In the genomic region with DNA sequence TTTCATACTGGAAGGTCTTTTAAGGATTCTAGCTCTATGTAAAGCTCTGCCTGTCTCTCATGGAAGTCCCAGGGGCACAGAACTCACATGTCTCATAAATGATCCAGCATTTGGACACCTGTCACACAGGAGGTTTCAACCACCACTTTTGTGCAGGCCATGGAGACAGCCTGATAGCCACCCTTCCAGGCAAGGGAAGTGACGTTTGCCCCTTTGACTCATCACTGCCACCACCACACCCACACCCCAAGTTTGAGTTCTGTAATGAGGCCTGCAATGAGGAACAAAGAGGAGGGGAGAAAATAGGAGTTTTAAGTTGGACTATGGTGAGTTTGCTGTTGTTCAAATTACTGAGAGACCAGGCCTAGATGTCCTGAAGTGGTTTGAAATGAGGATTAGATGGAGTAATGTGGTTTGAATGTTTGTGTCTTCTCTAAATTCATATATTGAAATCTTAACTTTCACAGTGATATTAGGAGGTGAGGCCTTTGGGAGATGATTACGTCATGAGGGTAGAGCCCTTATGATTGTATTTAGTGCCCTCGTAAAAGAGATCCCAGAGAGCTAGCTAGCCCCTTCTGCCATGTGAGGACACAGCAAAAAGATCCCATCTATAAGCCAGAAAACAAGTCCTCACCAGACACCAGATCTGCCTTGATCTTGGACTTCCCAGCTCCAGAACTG, we compare ENCODE assay signal across 13 cellular contexts.
A peak's percentile ranks its signal among the peaks of the same experiment; 100 is the strongest.
DNase-seq lines count a peak whose midpoint lies in the region; ATAC-seq and TF ChIP-seq lines count a peak whose summit lies in the region.
"Had no signal": no experiment of that assay in that cellular context is flagged by ENCODE, and none has a peak within 500 bp of the region (broad histone marks: within the 10 kb centered on the region; RNA-seq: fewer than 3 reads in every experiment).

No MANE protein-coding gene starts in this region.

- peak; percentile 49 for ATAC-seq in GM18858 (IDR thresholded peaks at IDR 0.05; ENCODE audit: unreplicated experiment)
- ATAC-seq in GM19468 (IDR thresholded peaks at IDR 0.05; ENCODE audit: extremely low read depth, unreplicated experiment), result peak; percentile 62
- ATAC-seq in HG02885 (IDR thresholded peaks at IDR 0.05; ENCODE audit: poor library complexity, unreplicated experiment), result peak; percentile 91
- ATAC-seq in HG03565 (IDR thresholded peaks at IDR 0.05; ENCODE audit: unreplicated experiment), result peak; percentile 75
- ATAC-seq: left lobe of liver, natural killer cell had no signal

- H3K4me1 Mint-ChIP-seq in progenitor cell of endocrine pancreas (ENCODE audit: low read depth), result peaks cover 3% of the 10 kb centered on the region
- H3K4me1 Mint-ChIP-seq: CD8-positive, alpha-beta memory T cell; natural killer cell had no signal

- no peaks in the 10 kb centered on the region for H3K36me3 Mint-ChIP-seq in progenitor cell of endocrine pancreas (ENCODE audit: insufficient read depth)
- H3K36me3 Mint-ChIP-seq: activated naive CD8-positive, alpha-beta T cell; CD8-positive, alpha-beta memory T cell; natural killer cell had no signal

- no peaks in the 10 kb centered on the region for H3K27me3 Mint-ChIP-seq in progenitor cell of endocrine pancreas
- H3K27me3 Mint-ChIP-seq: activated naive CD8-positive, alpha-beta T cell; CD8-positive, alpha-beta memory T cell had no signal

- H3K9me3 Mint-ChIP-seq in progenitor cell of endocrine pancreas (ENCODE audit: low read depth), result peaks cover 5% of the 10 kb centered on the region
- H3K9me3 Mint-ChIP-seq: CD8-positive, alpha-beta memory T cell had no signal

- no peak for TF ChIP-seq CTCF in progenitor cell of endocrine pancreas (IDR thresholded peaks at IDR 0.05; ENCODE audit: unreplicated experiment)

- no peak overlapping the region for H3K4me3 Mint-ChIP-seq in progenitor cell of endocrine pancreas (ENCODE audit: low read depth)
- H3K4me3 Mint-ChIP-seq: activated naive CD8-positive, alpha-beta T cell; CD8-positive, alpha-beta memory T cell; natural killer cell had no signal

- DNase-seq in GM19238 (ENCODE audit: insufficient read length, low spot score) (no peak), NOMO-1 treated with DMSO at 0.1 percent for 48 hours (lab: John Stamatoyannopoulos, UW; ENCODE audit: unreplicated experiment) (no peak), progenitor cell of endocrine pancreas (ENCODE audit: low spot score, unreplicated experiment) (no peak), pons (ENCODE audit: low spot score) (no peak)
- DNase-seq: caudate nucleus; CD8-positive, alpha-beta memory T cell; natural killer cell had no signal

- H3K27ac Mint-ChIP-seq in progenitor cell of endocrine pancreas, result no peak overlapping the region
- H3K27ac Mint-ChIP-seq: activated naive CD8-positive, alpha-beta T cell; CD8-positive, alpha-beta memory T cell; natural killer cell had no signal
